In genomic region chr20:49990310-49990720, GRCh38 we compare ENCODE assay signal across 15 cellular contexts. TPM values are rescaled to one million over a fixed set of nuclear protein-coding genes. Genes with fewer than 3 reads are reported as not detected.
A peak's percentile ranks its signal among the peaks of the same experiment; 100 is the strongest.
DNase-seq lines count a peak whose midpoint lies in the region; ATAC-seq, FAIRE-seq and TF ChIP-seq lines count a peak whose summit lies in the region.
"Had no signal": no experiment of that assay in that cellular context is flagged by ENCODE, and none has a peak within 500 bp of the region (broad histone marks: within the 10 kb centered on the region; RNA-seq: fewer than 3 reads in every experiment).

No MANE protein-coding gene starts in this region.

- peaks cover 0 to 17% (median 0%) of the 10 kb centered on the region in 4 experiments; a peak in 1 of 8 replicates for H3K36me3 ChIP-seq in H1 (ENCODE audit: control insufficient read depth in 2 of 4, insufficient read depth in 4 of 4, low read length in 3 of 4)
- no peaks in the 10 kb centered on the region for H3K36me3 ChIP-seq in mucosa of descending colon (ENCODE audit: low read depth)
- H3K36me3 ChIP-seq in transverse colon, result no peaks in the 10 kb centered on the region
- H3K36me3 ChIP-seq: pancreas had no signal

- H3K27me3 ChIP-seq in H1 (replicated peaks in 1 of 4; ENCODE audit: control insufficient read depth in 3 of 4, extremely low read depth in 1 of 4, insufficient read depth in 3 of 4, low read length in 3 of 4) (no peaks in the 10 kb centered on the region), transverse colon (no peaks in the 10 kb centered on the region)
- H3K27me3 ChIP-seq: pancreas had no signal

- H3K27ac ChIP-seq in H1 (ENCODE audit: low read depth, low read length) (no peak overlapping the region), transverse colon (peak overlapping the region; percentile 35 to 79 (median 77))
- H3K27ac ChIP-seq: foreskin keratinocyte had no signal

- peak overlapping the region; percentile 72; the same call in 1 of the 2 replicates for H3K18ac ChIP-seq in H1 (ENCODE audit: extremely low read depth, low read length)

- peak overlapping the region in 1 of 4 experiments; percentile 1; a peak in 2 of 7 replicates for H3K9ac ChIP-seq in H1 (replicated peaks in 1 of 4; ENCODE audit: extremely low read depth in 1 of 4, low read depth in 3 of 4, low read length in 3 of 4)

- TF ChIP-seq CTCF in H1 (IDR thresholded peaks at IDR 0.05; ENCODE audit: control extremely low read depth in 1 of 3, insufficient read depth in 1 of 3, low read depth in 1 of 3, low read length in 3 of 3), result no peak
- no peak for TF ChIP-seq CTCF in mucosa of descending colon (IDR thresholded peaks at IDR 0.05)
- no peak for TF ChIP-seq CTCF in transverse colon (IDR thresholded peaks at IDR 0.05)

- WGBS in H1 (ENCODE audit: extremely low coverage in 1 of 2, insufficient coverage in 1 of 2, insufficient read length in 1 of 2, insufficient replicate concordance in 2 of 2, low coverage in 1 of 2, low lambda C conversion rate in 2 of 2, missing lambda C conversion rate in 1 of 2), 2 experiments, result 63% methylated on average over 6 of the region's 7 CpGs; no CpG with 5 or more reads in 1 of the 2 experiments
- WGBS in transverse colon (ENCODE audit: low coverage in 1 of 2), 2 donors, result 25 to 29% methylated on average over 5 to 7 of the region's 7 CpGs

- peak overlapping the region; percentile 8 for H4K91ac ChIP-seq in H1 (replicated peaks; ENCODE audit: insufficient read length, low read length)

- FAIRE-seq in H1 (lab: Jason Lieb, UNC) (no peak), H54 (lab: Jason Lieb, UNC) (no peak)
- FAIRE-seq: GM12878, pancreas had no signal

- TF ChIP-seq EP300 in H1 (IDR thresholded peaks at IDR 0.05; ENCODE audit: borderline replicate concordance in 1 of 2, low read depth in 2 of 2, low read length in 2 of 2), result no peak
- no peak for TF ChIP-seq EP300 in transverse colon (IDR thresholded peaks at IDR 0.05; ENCODE audit: low read depth)

- DNase-seq in DMS53 (lab: John Stamatoyannopoulos, UW), result peak; percentile 42
- DNase-seq in DMS53 treated with DMSO at 0.1 percent for 48 hours (lab: John Stamatoyannopoulos, UW; ENCODE audit: unreplicated experiment), result no peak
- DNase-seq in H1 (ENCODE audit: low read depth in 1 of 2, low spot score in 2 of 2), result no peak
- DNase-seq in mucosa of descending colon, result no peak
- no peak for DNase-seq in transverse colon
- no peak for DNase-seq in H54 (ENCODE audit: insufficient read length, low spot score)
- DNase-seq: 8988T; activated naive CD4-positive, alpha-beta T cell; foreskin keratinocyte; NCI-H524 treated with DMSO at 0.1 percent for 48 hours had no signal

- H3K79me1 ChIP-seq in H1 (ENCODE audit: low read depth, low read length), result no peaks in the 10 kb centered on the region

- ATAC-seq in mucosa of descending colon, result peak; percentile 31
- ATAC-seq in GM18498 (IDR thresholded peaks at IDR 0.05; ENCODE audit: unreplicated experiment), result no peak
- ATAC-seq in GM21381 (IDR thresholded peaks at IDR 0.05; ENCODE audit: unreplicated experiment), result no peak
- ATAC-seq: foreskin keratinocyte; GM12878; stimulated activated effector memory CD8-positive, alpha-beta T cell treated with anti-CD3 and anti-CD28 coated beads, Interleukin-12 subunit alpha, Interleukin-12 subunit beta, amount 100 ng/mL, for 72 hours had no signal

- in situ Hi-C loops in transverse colon (cut with MboI; ENCODE audit: low pct_ligation_motif_present in 1 of 4, low pct_unique_long_range_greater_than_20kb in 1 of 4, low sequenced_read_pairs in 3 of 4), result no loop called here

- H3K56ac ChIP-seq in H1 (replicated peaks; ENCODE audit: insufficient read length, low read depth, low read length), result no peak overlapping the region

- no peak overlapping the region for H4K5ac ChIP-seq in H1 (ENCODE audit: insufficient read length, low read depth, low read length)

- CTCF ChIA-PET in H1 (lab: Charles Lee; ENCODE audit: partially characterized antibody), result interaction anchor here (0.8 to 21.7 kb wide), 8 partner anchors 9 to 179 kb away, joined by 3 to 514 read pairs (median 6); no protein-coding TSS in a partner anchor

- peak overlapping the region in 1 of 2 experiments; percentile 16; a peak in 1 of 4 replicates for H3K4me2 ChIP-seq in H1 (ENCODE audit: insufficient read depth in 1 of 2, low read depth in 2 of 2, low read length in 2 of 2)

- 0 out of 2 replicates have a peak overlapping the region, but pooled peaks have one; percentile 39 for H2AK5ac ChIP-seq in H1 (ENCODE audit: low read depth, low read length)

- no peaks in the 10 kb centered on the region for H3K23me2 ChIP-seq in H1 (ENCODE audit: low read depth, low read length)

- H2BK12ac ChIP-seq in H1 (ENCODE audit: low read depth, low read length), result 0 out of 2 replicates have a peak overlapping the region, but pooled peaks have one; percentile 60

- peaks cover 0 to under 1% of the 10 kb centered on the region in 2 experiments; a peak in 2 of 4 replicates for H3K79me2 ChIP-seq in H1 (ENCODE audit: control insufficient read depth in 1 of 2, insufficient read depth in 2 of 2, low read length in 2 of 2)

- TF ChIP-seq POLR2A in H1 (IDR thresholded peaks at IDR 0.05; ENCODE audit: control extremely low read depth in 1 of 2, low read depth in 2 of 2, low read length in 2 of 2) (no peak), transverse colon (IDR thresholded peaks at IDR 0.05) (no peak), H54 (IDR thresholded peaks at IDR 0.05; ENCODE audit: low read depth, low read length) (no peak)

- H3K4me3 ChIP-seq in H1 (ENCODE audit: extremely low read depth in 1 of 4, insufficient read depth in 2 of 4, low read depth in 3 of 4, low read length in 4 of 4) (no peak overlapping the region), mucosa of descending colon (no peak overlapping the region), transverse colon (no peak overlapping the region)
- H3K4me3 ChIP-seq: GM12878, pancreas had no signal

- H2AFZ ChIP-seq in H1 (ENCODE audit: low read length), result 0 out of 2 replicates have a peak overlapping the region, but pooled peaks have one; percentile 11

- H2BK15ac ChIP-seq in H1 (ENCODE audit: low read length), result no peak overlapping the region; the same call in 1 of the 2 replicates

- no peak overlapping the region for H2BK120ac ChIP-seq in H1 (replicated peaks; ENCODE audit: low read depth, low read length)

- no peak overlapping the region for H3K4ac ChIP-seq in H1 (replicated peaks; ENCODE audit: insufficient read length, low read depth, low read length)

- H3K14ac ChIP-seq in H1 (ENCODE audit: insufficient read length), result no peak overlapping the region

- H4K8ac ChIP-seq in H1 (ENCODE audit: extremely low read depth, insufficient read depth, low read length), result no peak overlapping the region

- TF ChIP-seq RAD21 in H1 (IDR thresholded peaks at IDR 0.05 in 1 of 2, conservative IDR thresholded peaks at IDR 0.05 in 1 of 2; ENCODE audit: low read depth in 2 of 2, low read length in 2 of 2), result no peak

- H2BK5ac ChIP-seq in H1 (ENCODE audit: low read depth, low read length), result peak overlapping the region; percentile 64; the same call in 1 of the 2 replicates

- POLR2A ChIA-PET in H1 (lab: Charles Lee; ENCODE audit: partially characterized antibody), result interaction anchor here (1.2 to 15.6 kb wide), 6 partner anchors 9 to 79 kb away, joined by 3 to 287 read pairs (median 9); no protein-coding TSS in a partner anchor

- H3K4me1 ChIP-seq in H1 (replicated peaks in 1 of 4; ENCODE audit: control insufficient read depth in 3 of 4, insufficient read depth in 4 of 4, low read length in 3 of 4) (peaks cover 21 to 42% (median 35%) of the 10 kb centered on the region in 4 experiments), mucosa of descending colon (ENCODE audit: low read depth) (no peaks in the 10 kb centered on the region), transverse colon (peaks cover 3 to 31% (median 11%) of the 10 kb centered on the region in 4 donors)
- H3K4me1 ChIP-seq: foreskin keratinocyte, pancreas had no signal

- no peak overlapping the region for H3K23ac ChIP-seq in H1 (ENCODE audit: insufficient read length)

- H3K9me3 ChIP-seq in H1 (ENCODE audit: insufficient read depth in 2 of 2, low read depth in 1 of 2, low read length in 1 of 2) (no peaks in the 10 kb centered on the region), mucosa of descending colon (no peaks in the 10 kb centered on the region), transverse colon (no peaks in the 10 kb centered on the region)
- H3K9me3 ChIP-seq: pancreas had no signal

- H4K20me1 ChIP-seq in H1 (replicated peaks in 1 of 2; ENCODE audit: control insufficient read depth in 1 of 2, insufficient read depth in 2 of 2, low read length in 2 of 2), result peaks cover 0 to 2% of the 10 kb centered on the region in 2 experiments

- intact Hi-C loops in mucosa of descending colon (cut with DNase I, micrococcal nuclease), result no loop called here
- intact Hi-C loops in transverse colon (cut with DNase I; ENCODE audit: low total_unique reads), result no loop called here

- 0 out of 2 replicates have a peak overlapping the region, but pooled peaks have one; percentile 40 for H2BK20ac ChIP-seq in H1 (ENCODE audit: low read length)

TF ChIP-seq in H1, 55 proteins besides CTCF, POLR2A, EP300 and RAD21 (continues in another document):
- no peak for TF ChIP-seq NRF1 (IDR thresholded peaks at IDR 0.05; ENCODE audit: low read depth, low read length)
- TF ChIP-seq YY1 (IDR thresholded peaks at IDR 0.05; ENCODE audit: low read depth, low read length), result no peak

RNA-seq across cellular contexts. Expression of gene SNAI1, which starts 7.5 kb away (rescaled TPM):
- 6.5 and 7.7 TPM in 2 replicates for total RNA-seq in H1 (2021; fragmentation: NEBNext Ultra II Directional; extraction: Animal tissue kit (Norgen Biotek cat#: 25700))
- polyA plus RNA-seq in H1 (2011; rRNA removed), result 8.0 and 10.6 TPM in 2 replicates
- 2.0 TPM for polyA plus RNA-seq in H1 (2011; cell fraction: cytosol; rRNA removed)
- 6.6 TPM for polyA plus RNA-seq in H1 (2011; cell fraction: nucleus; rRNA removed)
- 6.9 to 10.2 TPM (median 8.7 TPM) in 4 replicates for polyA plus RNA-seq in H1 (2012, experiment 1 of 2)
- polyA plus RNA-seq in H1 (2012, experiment 2 of 2), result 10.4 TPM
- 6.9 TPM for polyA plus RNA-seq in H1 (2013, experiment 1 of 2)
- polyA plus RNA-seq in H1 (2013, experiment 2 of 2), result 7.0 TPM
- polyA minus RNA-seq in H1 (2011; rRNA and poly(A)+ RNA removed), result 1.3 and 2.7 TPM in 2 replicates
- polyA minus RNA-seq in H1 (2011; cell fraction: cytosol; rRNA and poly(A)+ RNA removed), result 2.4 TPM
- polyA minus RNA-seq in H1 (2011; cell fraction: nucleus; rRNA and poly(A)+ RNA removed), result 7.8 TPM
- total RNA-seq in mucosa of descending colon (1 to 10 TPM in 1 of 3 donors, under 1 TPM in 2; 0.78 to 4.5 (median 0.96) TPM), transverse colon (under 1 TPM in 3 of 4 donors, not detected in 1; 0.32 to 0.41 (median 0.40) TPM)

RNA-seq across cellular contexts. Expression of gene RNF114, which starts 54.1 kb away (rescaled TPM):
- total RNA-seq in H1 (2021; fragmentation: NEBNext Ultra II Directional; extraction: Animal tissue kit (Norgen Biotek cat#: 25700)), result 81.7 and 82.0 TPM in 2 replicates
- 89.9 and 158 TPM in 2 replicates for polyA plus RNA-seq in H1 (2011; rRNA removed)
- 160 TPM for polyA plus RNA-seq in H1 (2011; cell fraction: cytosol; rRNA removed)
- 99.9 TPM for polyA plus RNA-seq in H1 (2011; cell fraction: nucleus; rRNA removed)
- 66.8 to 91.7 TPM (median 75.1 TPM) in 4 replicates for polyA plus RNA-seq in H1 (2012, experiment 1 of 2)
- 39.6 TPM for polyA plus RNA-seq in H1 (2012, experiment 2 of 2)
- polyA plus RNA-seq in H1 (2013, experiment 1 of 2), result 51.2 TPM
- 51.8 TPM for polyA plus RNA-seq in H1 (2013, experiment 2 of 2)
- 62.2 and 63.1 TPM in 2 replicates for polyA minus RNA-seq in H1 (2011; rRNA and poly(A)+ RNA removed)
- 69.6 TPM for polyA minus RNA-seq in H1 (2011; cell fraction: cytosol; rRNA and poly(A)+ RNA removed)
- polyA minus RNA-seq in H1 (2011; cell fraction: nucleus; rRNA and poly(A)+ RNA removed), result 40.6 TPM
- total RNA-seq in mucosa of descending colon (10 to 100 TPM; 81.3 to 89.0 (median 88.2) TPM), transverse colon (100 to 1,000 TPM; 108 to 271 (median 217) TPM)
